ENCODE assay signal across 1 cellular context in genomic region chrX:15664487-15665444, GRCh38.
TF ChIP-seq lines count a peak whose summit lies in the region.

A gene with protein sequence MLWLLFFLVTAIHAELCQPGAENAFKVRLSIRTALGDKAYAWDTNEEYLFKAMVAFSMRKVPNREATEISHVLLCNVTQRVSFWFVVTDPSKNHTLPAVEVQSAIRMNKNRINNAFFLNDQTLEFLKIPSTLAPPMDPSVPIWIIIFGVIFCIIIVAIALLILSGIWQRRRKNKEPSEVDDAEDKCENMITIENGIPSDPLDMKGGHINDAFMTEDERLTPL (minus strand): TSS chrX:15664805. CDS start chrX:15664775, 30 bp downstream.

TF ChIP-seq in GM23338, 12 proteins besides CTCF, POLR2A, EP300 and RAD21 (continued from another document):
- TF ChIP-seq, protein P1, sequence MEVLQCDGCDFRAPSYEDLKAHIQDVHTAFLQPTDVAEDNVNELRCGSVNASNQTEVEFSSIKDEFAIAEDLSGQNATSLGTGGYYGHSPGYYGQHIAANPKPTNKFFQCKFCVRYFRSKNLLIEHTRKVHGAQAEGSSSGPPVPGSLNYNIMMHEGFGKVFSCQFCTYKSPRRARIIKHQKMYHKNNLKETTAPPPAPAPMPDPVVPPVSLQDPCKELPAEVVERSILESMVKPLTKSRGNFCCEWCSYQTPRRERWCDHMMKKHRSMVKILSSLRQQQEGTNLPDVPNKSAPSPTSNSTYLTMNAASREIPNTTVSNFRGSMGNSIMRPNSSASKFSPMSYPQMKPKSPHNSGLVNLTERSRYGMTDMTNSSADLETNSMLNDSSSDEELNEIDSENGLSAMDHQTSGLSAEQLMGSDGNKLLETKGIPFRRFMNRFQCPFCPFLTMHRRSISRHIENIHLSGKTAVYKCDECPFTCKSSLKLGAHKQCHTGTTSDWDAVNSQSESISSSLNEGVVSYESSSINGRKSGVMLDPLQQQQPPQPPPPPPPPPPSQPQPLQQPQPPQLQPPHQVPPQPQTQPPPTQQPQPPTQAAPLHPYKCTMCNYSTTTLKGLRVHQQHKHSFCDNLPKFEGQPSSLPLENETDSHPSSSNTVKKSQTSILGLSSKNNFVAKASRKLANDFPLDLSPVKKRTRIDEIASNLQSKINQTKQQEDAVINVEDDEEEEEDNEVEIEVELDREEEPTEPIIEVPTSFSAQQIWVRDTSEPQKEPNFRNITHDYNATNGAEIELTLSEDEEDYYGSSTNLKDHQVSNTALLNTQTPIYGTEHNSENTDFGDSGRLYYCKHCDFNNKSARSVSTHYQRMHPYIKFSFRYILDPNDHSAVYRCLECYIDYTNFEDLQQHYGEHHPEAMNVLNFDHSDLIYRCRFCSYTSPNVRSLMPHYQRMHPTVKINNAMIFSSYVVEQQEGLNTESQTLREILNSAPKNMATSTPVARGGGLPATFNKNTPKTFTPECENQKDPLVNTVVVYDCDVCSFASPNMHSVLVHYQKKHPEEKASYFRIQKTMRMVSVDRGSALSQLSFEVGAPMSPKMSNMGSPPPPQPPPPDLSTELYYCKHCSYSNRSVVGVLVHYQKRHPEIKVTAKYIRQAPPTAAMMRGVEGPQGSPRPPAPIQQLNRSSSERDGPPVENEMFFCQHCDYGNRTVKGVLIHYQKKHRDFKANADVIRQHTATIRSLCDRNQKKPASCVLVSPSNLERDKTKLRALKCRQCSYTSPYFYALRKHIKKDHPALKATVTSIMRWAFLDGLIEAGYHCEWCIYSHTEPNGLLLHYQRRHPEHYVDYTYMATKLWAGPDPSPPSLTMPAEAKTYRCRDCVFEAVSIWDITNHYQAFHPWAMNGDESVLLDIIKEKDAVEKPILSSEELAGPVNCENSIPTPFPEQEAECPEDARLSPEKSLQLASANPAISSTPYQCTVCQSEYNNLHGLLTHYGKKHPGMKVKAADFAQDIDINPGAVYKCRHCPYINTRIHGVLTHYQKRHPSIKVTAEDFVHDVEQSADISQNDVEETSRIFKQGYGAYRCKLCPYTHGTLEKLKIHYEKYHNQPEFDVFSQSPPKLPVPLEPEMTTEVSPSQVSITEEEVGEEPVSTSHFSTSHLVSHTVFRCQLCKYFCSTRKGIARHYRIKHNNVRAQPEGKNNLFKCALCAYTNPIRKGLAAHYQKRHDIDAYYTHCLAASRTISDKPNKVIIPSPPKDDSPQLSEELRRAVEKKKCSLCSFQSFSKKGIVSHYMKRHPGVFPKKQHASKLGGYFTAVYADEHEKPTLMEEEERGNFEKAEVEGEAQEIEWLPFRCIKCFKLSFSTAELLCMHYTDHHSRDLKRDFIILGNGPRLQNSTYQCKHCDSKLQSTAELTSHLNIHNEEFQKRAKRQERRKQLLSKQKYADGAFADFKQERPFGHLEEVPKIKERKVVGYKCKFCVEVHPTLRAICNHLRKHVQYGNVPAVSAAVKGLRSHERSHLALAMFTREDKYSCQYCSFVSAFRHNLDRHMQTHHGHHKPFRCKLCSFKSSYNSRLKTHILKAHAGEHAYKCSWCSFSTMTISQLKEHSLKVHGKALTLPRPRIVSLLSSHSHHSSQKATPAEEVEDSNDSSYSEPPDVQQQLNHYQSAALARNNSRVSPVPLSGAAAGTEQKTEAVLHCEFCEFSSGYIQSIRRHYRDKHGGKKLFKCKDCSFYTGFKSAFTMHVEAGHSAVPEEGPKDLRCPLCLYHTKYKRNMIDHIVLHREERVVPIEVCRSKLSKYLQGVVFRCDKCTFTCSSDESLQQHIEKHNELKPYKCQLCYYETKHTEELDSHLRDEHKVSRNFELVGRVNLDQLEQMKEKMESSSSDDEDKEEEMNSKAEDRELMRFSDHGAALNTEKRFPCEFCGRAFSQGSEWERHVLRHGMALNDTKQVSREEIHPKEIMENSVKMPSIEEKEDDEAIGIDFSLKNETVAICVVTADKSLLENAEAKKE (CRISPR knock-in tag; IDR thresholded peaks at IDR 0.05), result no peak
- TF ChIP-seq ZNF114 (CRISPR knock-in tag; IDR thresholded peaks at IDR 0.05) (no peak), EZH2phosphoT487 (IDR thresholded peaks at IDR 0.05; ENCODE audit: unreplicated experiment) (no peak), EZH2 (IDR thresholded peaks at IDR 0.05; ENCODE audit: low read depth, unreplicated experiment) (no peak), POLR2AphosphoS5 (IDR thresholded peaks at IDR 0.05; ENCODE audit: low read depth) (no peak), STAT1 (IDR thresholded peaks at IDR 0.05; ENCODE audit: unreplicated experiment) (no peak), JUNB (IDR thresholded peaks at IDR 0.05; ENCODE audit: unreplicated experiment) (no peak), CREB1 (CRISPR knock-in tag; IDR thresholded peaks at IDR 0.05; ENCODE audit: low read depth) (no peak)
- TF ChIP-seq, protein P2, sequence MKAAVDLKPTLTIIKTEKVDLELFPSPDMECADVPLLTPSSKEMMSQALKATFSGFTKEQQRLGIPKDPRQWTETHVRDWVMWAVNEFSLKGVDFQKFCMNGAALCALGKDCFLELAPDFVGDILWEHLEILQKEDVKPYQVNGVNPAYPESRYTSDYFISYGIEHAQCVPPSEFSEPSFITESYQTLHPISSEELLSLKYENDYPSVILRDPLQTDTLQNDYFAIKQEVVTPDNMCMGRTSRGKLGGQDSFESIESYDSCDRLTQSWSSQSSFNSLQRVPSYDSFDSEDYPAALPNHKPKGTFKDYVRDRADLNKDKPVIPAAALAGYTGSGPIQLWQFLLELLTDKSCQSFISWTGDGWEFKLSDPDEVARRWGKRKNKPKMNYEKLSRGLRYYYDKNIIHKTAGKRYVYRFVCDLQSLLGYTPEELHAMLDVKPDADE (IDR thresholded peaks at IDR 0.05), result no peak
- TF ChIP-seq, protein P3, sequence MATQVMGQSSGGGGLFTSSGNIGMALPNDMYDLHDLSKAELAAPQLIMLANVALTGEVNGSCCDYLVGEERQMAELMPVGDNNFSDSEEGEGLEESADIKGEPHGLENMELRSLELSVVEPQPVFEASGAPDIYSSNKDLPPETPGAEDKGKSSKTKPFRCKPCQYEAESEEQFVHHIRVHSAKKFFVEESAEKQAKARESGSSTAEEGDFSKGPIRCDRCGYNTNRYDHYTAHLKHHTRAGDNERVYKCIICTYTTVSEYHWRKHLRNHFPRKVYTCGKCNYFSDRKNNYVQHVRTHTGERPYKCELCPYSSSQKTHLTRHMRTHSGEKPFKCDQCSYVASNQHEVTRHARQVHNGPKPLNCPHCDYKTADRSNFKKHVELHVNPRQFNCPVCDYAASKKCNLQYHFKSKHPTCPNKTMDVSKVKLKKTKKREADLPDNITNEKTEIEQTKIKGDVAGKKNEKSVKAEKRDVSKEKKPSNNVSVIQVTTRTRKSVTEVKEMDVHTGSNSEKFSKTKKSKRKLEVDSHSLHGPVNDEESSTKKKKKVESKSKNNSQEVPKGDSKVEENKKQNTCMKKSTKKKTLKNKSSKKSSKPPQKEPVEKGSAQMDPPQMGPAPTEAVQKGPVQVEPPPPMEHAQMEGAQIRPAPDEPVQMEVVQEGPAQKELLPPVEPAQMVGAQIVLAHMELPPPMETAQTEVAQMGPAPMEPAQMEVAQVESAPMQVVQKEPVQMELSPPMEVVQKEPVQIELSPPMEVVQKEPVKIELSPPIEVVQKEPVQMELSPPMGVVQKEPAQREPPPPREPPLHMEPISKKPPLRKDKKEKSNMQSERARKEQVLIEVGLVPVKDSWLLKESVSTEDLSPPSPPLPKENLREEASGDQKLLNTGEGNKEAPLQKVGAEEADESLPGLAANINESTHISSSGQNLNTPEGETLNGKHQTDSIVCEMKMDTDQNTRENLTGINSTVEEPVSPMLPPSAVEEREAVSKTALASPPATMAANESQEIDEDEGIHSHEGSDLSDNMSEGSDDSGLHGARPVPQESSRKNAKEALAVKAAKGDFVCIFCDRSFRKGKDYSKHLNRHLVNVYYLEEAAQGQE (IDR thresholded peaks at IDR 0.05; ENCODE audit: unreplicated experiment), result no peak
